20 cellular contexts compared by ENCODE assay signal in the genomic region with DNA sequence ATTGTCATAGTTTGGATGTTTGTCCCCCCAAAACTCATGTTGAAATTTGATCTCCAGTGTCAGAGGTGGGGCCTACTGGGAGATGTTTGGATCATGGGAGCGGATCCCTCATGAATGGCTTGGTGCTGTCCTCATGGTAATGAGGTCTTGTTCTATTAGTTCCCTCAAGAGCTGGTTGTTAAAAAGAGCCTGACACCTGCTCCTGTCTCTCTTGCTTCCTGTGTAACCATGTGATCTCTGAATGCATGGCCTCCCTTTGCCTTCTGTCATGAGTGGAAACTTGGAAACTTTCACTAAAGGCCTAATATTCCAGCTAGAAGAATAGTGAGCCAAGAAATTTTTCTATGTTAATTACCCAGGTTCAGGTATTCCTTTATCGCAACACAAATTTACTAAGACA.
A peak's percentile ranks its signal among the peaks of the same experiment; 100 is the strongest.
DNase-seq lines count a peak whose midpoint lies in the region; TF ChIP-seq lines count a peak whose summit lies in the region.
"Had no signal": no experiment of that assay in that cellular context is flagged by ENCODE, and none has a peak within 500 bp of the region (broad histone marks: within the 10 kb centered on the region; RNA-seq: fewer than 3 reads in every experiment).

No MANE protein-coding gene starts in this region.

- no peaks in the 10 kb centered on the region for H4K20me1 ChIP-seq in SU-DHL-6 (ENCODE audit: low read depth, low read length)
- H4K20me1 ChIP-seq: BLaER1 treated with 17β-estradiol and CSF1 and Interleukin-3, amounts not matched to agents 10 nM and 100 nM had no signal

- no peak for TF ChIP-seq POLR2A in transverse colon (IDR thresholded peaks at IDR 0.05)

- H3K9me3 ChIP-seq in SU-DHL-6 (ENCODE audit: insufficient read depth, low read length) (no peaks in the 10 kb centered on the region), transverse colon (no peaks in the 10 kb centered on the region)
- H3K9me3 ChIP-seq: A549; BE2C; BLaER1 treated with 17β-estradiol and CSF1 and Interleukin-3, amounts not matched to agents 10 nM and 100 nM had no signal

- intact Hi-C loops in transverse colon (cut with DNase I; ENCODE audit: low total_unique reads) = no loop called here

- TF ChIP-seq CTCF in SU-DHL-6 (IDR thresholded peaks at IDR 0.05; ENCODE audit: insufficient read depth, low read length, poor library complexity, severe bottlenecking) (no peak), transverse colon (IDR thresholded peaks at IDR 0.05) (no peak)

- in situ Hi-C loops in transverse colon (cut with MboI; ENCODE audit: low pct_ligation_motif_present in 1 of 4, low pct_unique_long_range_greater_than_20kb in 1 of 4, low sequenced_read_pairs in 3 of 4) = no loop called here

- H3F3A ChIP-seq in SU-DHL-6 (ENCODE audit: insufficient read depth) = no peaks in the 10 kb centered on the region

- H3K36me3 ChIP-seq in SU-DHL-6 (ENCODE audit: low read length) (no peaks in the 10 kb centered on the region), transverse colon (no peaks in the 10 kb centered on the region)
- H3K36me3 ChIP-seq: BE2C; BLaER1 treated with 17β-estradiol and CSF1 and Interleukin-3, amounts not matched to agents 10 nM and 100 nM had no signal

- H3K9ac ChIP-seq in SU-DHL-6 (ENCODE audit: low read length) = no peak overlapping the region
- H3K9ac ChIP-seq: BLaER1 treated with 17β-estradiol and CSF1 and Interleukin-3, amounts not matched to agents 10 nM and 100 nM had no signal

- H3K27me3 ChIP-seq in SU-DHL-6 (ENCODE audit: low read length) = no peaks in the 10 kb centered on the region
- no peaks in the 10 kb centered on the region for H3K27me3 ChIP-seq in transverse colon
- H3K27me3 ChIP-seq: BE2C; BLaER1 treated with 17β-estradiol and CSF1 and Interleukin-3, amounts not matched to agents 10 nM and 100 nM had no signal

- no peak overlapping the region for H3K4me2 ChIP-seq in SU-DHL-6 (ENCODE audit: low read depth, low read length, poor library complexity, severe bottlenecking)
- H3K4me2 ChIP-seq: A549; BLaER1 treated with 17β-estradiol and CSF1 and Interleukin-3, amounts not matched to agents 10 nM and 100 nM; GM23338 had no signal

- H3K27ac ChIP-seq in SU-DHL-6 (ENCODE audit: low read depth, low read length) = no peak overlapping the region
- H3K27ac ChIP-seq in transverse colon = no peak overlapping the region
- H3K27ac ChIP-seq: A549; BLaER1 treated with 17β-estradiol and CSF1 and Interleukin-3, amounts not matched to agents 10 nM and 100 nM had no signal

- H3K4me1 ChIP-seq in transverse colon = no peaks in the 10 kb centered on the region
- H3K4me1 ChIP-seq: A549; BLaER1 treated with 17β-estradiol and CSF1 and Interleukin-3, amounts not matched to agents 10 nM and 100 nM had no signal

- no peaks in the 10 kb centered on the region for H3K79me2 ChIP-seq in SU-DHL-6 (ENCODE audit: insufficient read depth, low read length)

- DNase-seq in DMS53 (lab: John Stamatoyannopoulos, UW) = peak; percentile 6
- no peak for DNase-seq in DMS53 treated with DMSO at 0.1 percent for 48 hours (lab: John Stamatoyannopoulos, UW; ENCODE audit: unreplicated experiment)
- peak; percentile 2 for DNase-seq in NCI-H748 (lab: John Stamatoyannopoulos, UW; ENCODE audit: unreplicated experiment)
- no peak for DNase-seq in NCI-H748 treated with DMSO at 0.1 percent for 48 hours (lab: John Stamatoyannopoulos, UW)
- no peak for DNase-seq in epidermal melanocyte (ENCODE audit: insufficient read length, low spot score)
- DNase-seq in transverse colon = no peak
- DNase-seq: 8988T; ACHN; AML-193; BE2C; CD4-positive, alpha-beta T cell; CD8-positive, alpha-beta memory T cell; DMS 273 treated with DMSO at 0.1 percent for 48 hours; DMS79 treated with DMSO at 0.1 percent for 48 hours; GF-D8; H9 had no signal

- 93 to 98% methylated on average over 2 of the region's 2 CpGs for WGBS in transverse colon (ENCODE audit: low coverage in 1 of 2), 2 donors

- H2AFZ ChIP-seq in SU-DHL-6 (ENCODE audit: low read depth, low read length, severe bottlenecking) = peak overlapping the region; percentile 16
- H2AFZ ChIP-seq: GM23338 had no signal

- H3K9me2 ChIP-seq in SU-DHL-6 (replicated peaks; ENCODE audit: insufficient read depth, low read length) = no peaks in the 10 kb centered on the region

- no peak for TF ChIP-seq EP300 in transverse colon (IDR thresholded peaks at IDR 0.05; ENCODE audit: low read depth)

- H3K4me3 ChIP-seq in SU-DHL-6 (ENCODE audit: insufficient read depth, low read length, poor library complexity, severe bottlenecking) (no peak overlapping the region), transverse colon (no peak overlapping the region)
- H3K4me3 ChIP-seq: A549; BLaER1 treated with 17β-estradiol and CSF1 and Interleukin-3, amounts not matched to agents 10 nM and 100 nM; GM23338 had no signal

Comparison
In these comparisons a context has a peak if more than half of its experiments do, and no peak if none do; other contexts are left out.
1. DNase-seq: peak in DMS53 (single experiment) and NCI-H748 (single experiment); none in DMS53 treated with DMSO at 0.1 percent for 48 hours (single experiment), NCI-H748 treated with DMSO at 0.1 percent for 48 hours (single experiment), epidermal melanocyte (single experiment) and transverse colon (single experiment).